ENCODE assay signal across 1 cellular context in genomic region chr5:149999359-149999758, GRCh38.
TF ChIP-seq lines count a peak whose summit lies in the region.

No MANE protein-coding gene starts in this region.

TF ChIP-seq in IMR-90, 13 proteins besides CTCF, POLR2A, EP300 and RAD21:
- TF ChIP-seq RFX5 (IDR thresholded peaks at IDR 0.05; ENCODE audit: low read depth, low read length): no peak
- TF ChIP-seq CEBPB (IDR thresholded peaks at IDR 0.05; ENCODE audit: low read depth, low read length): no peak
- no peak for TF ChIP-seq USF2 (IDR thresholded peaks at IDR 0.05; ENCODE audit: low read depth, low read length)
- TF ChIP-seq MAZ (IDR thresholded peaks at IDR 0.05; ENCODE audit: borderline replicate concordance, low read depth, low read length): no peak
- no peak for TF ChIP-seq MAFK (IDR thresholded peaks at IDR 0.05; ENCODE audit: low read depth, low read length)
- TF ChIP-seq RCOR1 (IDR thresholded peaks at IDR 0.05; ENCODE audit: insufficient replicate concordance, low read length): no peak
- no peak for TF ChIP-seq FOS (IDR thresholded peaks at IDR 0.05; ENCODE audit: low read depth, low read length)
